Comparison of ENCODE assay signal across 20 cellular contexts in the genomic region with DNA sequence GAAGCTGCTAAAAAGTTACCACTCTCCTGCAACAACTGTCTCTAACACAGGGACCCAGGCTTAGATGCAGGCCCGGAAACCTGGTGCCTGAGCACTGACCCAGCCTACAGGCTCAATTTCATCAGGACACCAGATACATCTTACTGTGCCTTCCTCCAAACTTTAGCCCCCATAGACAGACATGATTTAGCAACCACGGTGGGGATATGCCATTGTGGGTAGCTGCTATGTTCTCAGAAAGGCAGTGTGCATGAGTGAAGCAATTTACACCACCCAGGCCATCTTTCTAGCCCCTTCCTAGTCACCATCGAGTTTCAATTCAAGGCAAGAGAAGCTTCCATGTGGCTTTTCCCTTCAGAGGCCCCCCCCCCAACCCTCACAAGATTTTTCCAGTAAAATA. TPM values are rescaled to one million over a fixed set of nuclear protein-coding genes. Genes with fewer than 3 reads are reported as not detected.
"Had no signal": no experiment of that assay in that cellular context is flagged by ENCODE, and none has a peak within 500 bp of the region (broad histone marks: within the 10 kb centered on the region; RNA-seq: fewer than 3 reads in every experiment).

No MANE protein-coding gene starts in this region.

- H3K27ac Mint-ChIP-seq: activated naive CD4-positive, alpha-beta T cell treated with anti-CD3 and anti-CD28 coated beads, Interleukin-2, amount 10 ng/mL, durations not matched to agents 7 days and 5 days; activated T-helper 17 cell treated with anti-CD3 and anti-CD28 coated beads, Interleukin-2, amount 50 U/mL, for 72 hours; immature natural killer cell; naive thymus-derived CD4-positive, alpha-beta T cell had no signal

- DNase-seq: activated CD4-positive, alpha-beta T cell treated with anti-CD3 and anti-CD28 coated beads for 1 hour; activated CD4-positive, alpha-beta T cell treated with anti-CD3 and anti-CD28 coated beads, Interleukin-2, amount 50 U/mL, for 4 hours; activated naive CD4-positive, alpha-beta T cell treated with anti-CD3 and anti-CD28 coated beads, Interleukin-2, amount 10 ng/mL, durations not matched to agents 7 days and 5 days; activated T-cell treated with anti-CD3 and anti-CD28 coated beads for 4 hours; colonic mucosa; effector CD4-positive, alpha-beta T cell; esophagus squamous epithelium; foreskin keratinocyte; glutamatergic neuron; immature natural killer cell; naive thymus-derived CD4-positive, alpha-beta T cell; stimulated activated CD4-positive, alpha-beta T cell treated with anti-CD3 and anti-CD28 coated beads, Interleukin-2, amount 100 ng/mL, for 48 hours; stimulated activated naive CD4-positive, alpha-beta T cell; substantia nigra; T-helper 1 cell; T1000; transverse colon had no signal

- H3K4me1 Mint-ChIP-seq: activated T-helper 17 cell treated with anti-CD3 and anti-CD28 coated beads, Interleukin-2, amount 50 U/mL, for 72 hours had no signal

- H3K36me3 Mint-ChIP-seq: activated naive CD4-positive, alpha-beta T cell treated with anti-CD3 and anti-CD28 coated beads, Interleukin-2, amount 10 ng/mL, durations not matched to agents 7 days and 5 days; immature natural killer cell; naive thymus-derived CD4-positive, alpha-beta T cell had no signal

- H3K9me3 Mint-ChIP-seq: activated naive CD4-positive, alpha-beta T cell treated with anti-CD3 and anti-CD28 coated beads, Interleukin-2, amount 10 ng/mL, durations not matched to agents 7 days and 5 days; activated T-helper 17 cell treated with anti-CD3 and anti-CD28 coated beads, Interleukin-2, amount 50 U/mL, for 72 hours; immature natural killer cell; naive thymus-derived CD4-positive, alpha-beta T cell had no signal

- ATAC-seq: activated T-helper 17 cell treated with anti-CD3 and anti-CD28 coated beads, Interleukin-2, amount 50 U/mL, for 72 hours; foreskin keratinocyte; naive thymus-derived CD4-positive, alpha-beta T cell had no signal

- H3K4me3 Mint-ChIP-seq: activated naive CD4-positive, alpha-beta T cell treated with anti-CD3 and anti-CD28 coated beads, Interleukin-2, amount 10 ng/mL, durations not matched to agents 7 days and 5 days; activated T-helper 17 cell treated with anti-CD3 and anti-CD28 coated beads, Interleukin-2, amount 50 U/mL, for 72 hours had no signal

- FAIRE-seq: astrocyte had no signal

- H3K36me3 ChIP-seq: colonic mucosa, esophagus squamous epithelium, transverse colon had no signal

- H3K9me3 ChIP-seq: colonic mucosa, esophagus squamous epithelium, transverse colon had no signal

- H3K4me3 ChIP-seq: colonic mucosa, lung had no signal

- H3K27ac ChIP-seq: colonic mucosa, transverse colon had no signal

- H3K27me3 ChIP-seq: colonic mucosa, foreskin keratinocyte had no signal

RNA-seq across cellular contexts. Expression of gene HS3ST1, which starts 2.7 kb away (rescaled TPM):
- polyA plus RNA-seq: naive thymus-derived CD4-positive, alpha-beta T cell had no signal
